In genomic region chr5:14057289-14057688, GRCh38 we compare ENCODE assay signal across 23 cellular contexts.
DNase-seq lines count a peak whose midpoint lies in the region; ATAC-seq, FAIRE-seq and TF ChIP-seq lines count a peak whose summit lies in the region.
"Had no signal": no experiment of that assay in that cellular context is flagged by ENCODE, and none has a peak within 500 bp of the region (broad histone marks: within the 10 kb centered on the region; RNA-seq: fewer than 3 reads in every experiment).

No MANE protein-coding gene starts in this region.

- no peaks in the 10 kb centered on the region for H3K9me1 ChIP-seq in K562 (ENCODE audit: control insufficient read depth, insufficient read depth, low read length)

- peaks cover 3% of the 10 kb centered on the region for H3K27me3 Mint-ChIP-seq in nephron (ENCODE audit: low read depth)
- H3K27me3 Mint-ChIP-seq: CD4-positive, alpha-beta memory T cell had no signal

- H3K9me2 ChIP-seq in GM23248 (ENCODE audit: insufficient read depth) (no peaks in the 10 kb centered on the region), MM.1S (replicated peaks; ENCODE audit: insufficient read depth, low read length) (no peaks in the 10 kb centered on the region), OCI-LY7 (ENCODE audit: insufficient read depth, low read length) (no peaks in the 10 kb centered on the region)

- H3K4me1 Mint-ChIP-seq in nephron: peaks cover 5% of the 10 kb centered on the region
- H3K4me1 Mint-ChIP-seq: CD4-positive, alpha-beta memory T cell had no signal

- H3K27me3 ChIP-seq in GM23248 (replicated peaks; ENCODE audit: insufficient read depth): no peaks in the 10 kb centered on the region
- H3K27me3 ChIP-seq in MM.1S (replicated peaks; ENCODE audit: insufficient read depth, low read length): no peaks in the 10 kb centered on the region
- no peaks in the 10 kb centered on the region; a peak in 1 of 5 replicates for H3K27me3 ChIP-seq in K562 (ENCODE audit: control insufficient read depth in 2 of 2, insufficient read depth in 2 of 2, low read length in 2 of 2)
- H3K27me3 ChIP-seq: MG63, SJCRH30 had no signal

- no peak overlapping the region for H3K4me3 ChIP-seq in GM23248
- no peak overlapping the region for H3K4me3 ChIP-seq in MM.1S (ENCODE audit: low read length)
- H3K4me3 ChIP-seq in K562: no peak overlapping the region
- no peak overlapping the region for H3K4me3 ChIP-seq in OCI-LY7 (ENCODE audit: low read depth, low read length, poor library complexity, severe bottlenecking)
- H3K4me3 ChIP-seq: MG63, SJCRH30 had no signal

- H3K4me2 ChIP-seq in GM23248 (ENCODE audit: unreplicated experiment): no peak overlapping the region
- H3K4me2 ChIP-seq in MM.1S (ENCODE audit: low read depth, low read length): no peak overlapping the region
- H3K4me2 ChIP-seq in K562 (ENCODE audit: insufficient read depth, low read length): no peak overlapping the region
- no peak overlapping the region for H3K4me2 ChIP-seq in OCI-LY7 (ENCODE audit: low read length)

- H4K20me1 ChIP-seq in GM23248 (ENCODE audit: insufficient read depth) (no peaks in the 10 kb centered on the region), MM.1S (ENCODE audit: insufficient read depth, low read length) (no peaks in the 10 kb centered on the region), K562 (replicated peaks; ENCODE audit: control insufficient read depth, insufficient read depth, low read length) (no peaks in the 10 kb centered on the region), OCI-LY7 (ENCODE audit: insufficient read depth, low read length) (no peaks in the 10 kb centered on the region)

- H3K4me1 ChIP-seq in GM23248 (ENCODE audit: insufficient read depth) (peaks cover 20% of the 10 kb centered on the region), MM.1S (ENCODE audit: low read length) (no peaks in the 10 kb centered on the region), K562 (replicated peaks in 1 of 2; ENCODE audit: control insufficient read depth in 2 of 2, insufficient read depth in 2 of 2, low read length in 2 of 2) (no peaks in the 10 kb centered on the region), OCI-LY7 (ENCODE audit: insufficient read depth, low read length, poor library complexity, severe bottlenecking) (no peaks in the 10 kb centered on the region)

- BruUV-seq in K562 (replicated peaks; lab: Mats Ljungman, UMichigan) (no TSS peak), OCI-LY7 (replicated peaks; lab: Mats Ljungman, UMichigan) (no TSS peak)

- H3K4me3 Mint-ChIP-seq in nephron: no peak overlapping the region
- H3K4me3 Mint-ChIP-seq: CD4-positive, alpha-beta memory T cell had no signal

- intact Hi-C loops in K562 (cut with micrococcal nuclease) (no loop called here), OCI-LY7 (cut with micrococcal nuclease; ENCODE audit: unreplicated experiment) (no loop called here)

- TF ChIP-seq EP300 in K562 (IDR thresholded peaks at IDR 0.05; ENCODE audit: low read length): no peak

- peak overlapping the region in 2 of 3 experiments; percentile 20 to 27 for H3K27ac Mint-ChIP-seq in nephron
- H3K27ac Mint-ChIP-seq: CD4-positive, alpha-beta memory T cell had no signal

- TF ChIP-seq RAD21 in K562 (CRISPR knock-in tag; conservative IDR thresholded peaks at IDR 0.05 in 1 of 2, IDR thresholded peaks at IDR 0.05 in 1 of 2): no peak

- H3K36me3 ChIP-seq in GM23248 (ENCODE audit: low read depth) (no peaks in the 10 kb centered on the region), MM.1S (replicated peaks; ENCODE audit: insufficient read depth, low read length) (no peaks in the 10 kb centered on the region), K562 (ENCODE audit: control insufficient read depth, insufficient read depth, low read length) (no peaks in the 10 kb centered on the region), OCI-LY7 (ENCODE audit: insufficient read depth, low read length) (no peaks in the 10 kb centered on the region)
- H3K36me3 ChIP-seq: MG63, SJCRH30 had no signal

- peaks cover 2% of the 10 kb centered on the region for H3K9me3 Mint-ChIP-seq in nephron

- peaks cover 22% of the 10 kb centered on the region for H3F3A ChIP-seq in GM23248 (ENCODE audit: insufficient read depth)
- no peaks in the 10 kb centered on the region for H3F3A ChIP-seq in MM.1S (ENCODE audit: insufficient read depth, low read length)

- CTCF ChIA-PET in K562 (lab: Yijun Ruan, JAX; ENCODE audit: low intra/inter-chr PET ratio) (no interaction called here), OCI-LY7 (lab: Charles Lee; ENCODE audit: unreplicated experiment) (no interaction called here)

- H3K27ac ChIP-seq in GM23248: no peak overlapping the region
- H3K27ac ChIP-seq in MM.1S (ENCODE audit: low read length): no peak overlapping the region
- no peak overlapping the region for H3K27ac ChIP-seq in K562 (ENCODE audit: extremely low read depth, low read depth, low read length)
- H3K27ac ChIP-seq in OCI-LY7 (ENCODE audit: low read depth, low read length, poor library complexity, severe bottlenecking): no peak overlapping the region
- H3K27ac ChIP-seq: SJCRH30 had no signal

- no peak for TF ChIP-seq POLR2A in K562 (conservative IDR thresholded peaks at IDR 0.05)

- POLR2A ChIA-PET in K562 (lab: Yijun Ruan, JAX) (no interaction called here), OCI-LY7 (lab: Charles Lee) (no interaction called here)

- peak; percentile 24 for DNase-seq in GM23248
- DNase-seq in MM.1S: peak; percentile 67
- DNase-seq in K562 (ENCODE audit: extremely low read depth in 1 of 4, low spot score in 3 of 4): no peak
- no peak for DNase-seq in GM10266 (ENCODE audit: extremely low spot score)
- no peak for DNase-seq in OCI-LY7 (ENCODE audit: low spot score)
- DNase-seq: C1 segment of cervical spinal cord; CD4-positive, alpha-beta memory T cell; COR-L47; DMS53; KG1; MG63; NCI-H2029; NCI-H2227 treated with DMSO at 0.1 percent for 48 hours; NCI-H526 treated with DMSO at 0.1 percent for 48 hours; OCI-M1; SJCRH30; T-helper 1 cell had no signal

- no peak overlapping the region; the same call in 1 of the 2 replicates for H2AFZ ChIP-seq in GM23248
- H2AFZ ChIP-seq in MM.1S (ENCODE audit: low read length): no peak overlapping the region
- no peak overlapping the region for H2AFZ ChIP-seq in K562 (ENCODE audit: low read depth, low read length)
- no peak overlapping the region for H2AFZ ChIP-seq in OCI-LY7 (ENCODE audit: low read length)

- H3K9ac ChIP-seq in GM23248: no peak overlapping the region
- no peak overlapping the region for H3K9ac ChIP-seq in MM.1S (ENCODE audit: low read length)
- no peak overlapping the region for H3K9ac ChIP-seq in K562 (ENCODE audit: insufficient read depth in 1 of 2, low read depth in 2 of 2, low read length in 2 of 2)

- 63 to 64% methylated on average over 7 of the region's 7 CpGs for WGBS in GM23248 (ENCODE audit: low coverage in 1 of 2, low lambda C conversion rate in 2 of 2, missing lambda C conversion rate in 2 of 2), 2 experiments
- WGBS in K562 (ENCODE audit: insufficient coverage, low coverage, missing lambda C conversion rate): 7% methylated on average over 7 of the region's 7 CpGs

- TF ChIP-seq CTCF in MM.1S (IDR thresholded peaks at IDR 0.05; ENCODE audit: low read length): no peak
- no peak for TF ChIP-seq CTCF in K562 (IDR thresholded peaks at IDR 0.05 in 2 of 3, conservative IDR thresholded peaks at IDR 0.05 in 1 of 3; ENCODE audit: insufficient read depth in 2 of 3, low read depth in 1 of 3, low read length in 3 of 3)
- no peak for TF ChIP-seq CTCF in nephron (IDR thresholded peaks at IDR 0.05; ENCODE audit: unreplicated experiment in 3 of 3)
- no peak for TF ChIP-seq CTCF in GM10266 (IDR thresholded peaks at IDR 0.05; ENCODE audit: control insufficient read depth, insufficient read depth, low read depth, missing control alignments)
- no peak for TF ChIP-seq CTCF in OCI-LY7 (conservative IDR thresholded peaks at IDR 0.05; ENCODE audit: low read length)

- in situ Hi-C loops in GM23248 (cut with MboI) (no loop called here), K562 (cut with MboI) (no loop called here)

- no peaks in the 10 kb centered on the region for H3K9me3 ChIP-seq in GM23248 (ENCODE audit: low read depth)
- no peaks in the 10 kb centered on the region for H3K9me3 ChIP-seq in MM.1S (replicated peaks; ENCODE audit: insufficient read depth, low read length)
- H3K9me3 ChIP-seq in K562 (replicated peaks; ENCODE audit: control insufficient read depth, insufficient read depth, low read depth, low read length): no peaks in the 10 kb centered on the region
- no peaks in the 10 kb centered on the region for H3K9me3 ChIP-seq in OCI-LY7 (ENCODE audit: low read length)
- H3K9me3 ChIP-seq: SJCRH30 had no signal

- ATAC-seq in K562: no peak
- no peak for ATAC-seq in GM19023 (IDR thresholded peaks at IDR 0.05; ENCODE audit: unreplicated experiment)
- ATAC-seq: HepG2, Right ventricle myocardium inferior had no signal

- no peak for FAIRE-seq in K562 (lab: Jason Lieb, UNC)
- FAIRE-seq: A204.1, H54, HepG2 had no signal

- no peaks in the 10 kb centered on the region for H3K36me3 Mint-ChIP-seq in nephron (ENCODE audit: low read depth)
- H3K36me3 Mint-ChIP-seq: CD4-positive, alpha-beta memory T cell had no signal

- H3K79me2 ChIP-seq in GM23248 (ENCODE audit: insufficient read depth): no peaks in the 10 kb centered on the region
- no peaks in the 10 kb centered on the region for H3K79me2 ChIP-seq in MM.1S (ENCODE audit: low read length)
- no peaks in the 10 kb centered on the region for H3K79me2 ChIP-seq in K562 (ENCODE audit: control insufficient read depth, insufficient read depth, low read length)
- H3K79me2 ChIP-seq in OCI-LY7 (ENCODE audit: insufficient read depth, low read depth, low read length): no peaks in the 10 kb centered on the region

TF ChIP-seq in K562, 482 proteins besides CTCF, POLR2A, EP300 and RAD21:
- TF ChIP-seq, protein P1, sequence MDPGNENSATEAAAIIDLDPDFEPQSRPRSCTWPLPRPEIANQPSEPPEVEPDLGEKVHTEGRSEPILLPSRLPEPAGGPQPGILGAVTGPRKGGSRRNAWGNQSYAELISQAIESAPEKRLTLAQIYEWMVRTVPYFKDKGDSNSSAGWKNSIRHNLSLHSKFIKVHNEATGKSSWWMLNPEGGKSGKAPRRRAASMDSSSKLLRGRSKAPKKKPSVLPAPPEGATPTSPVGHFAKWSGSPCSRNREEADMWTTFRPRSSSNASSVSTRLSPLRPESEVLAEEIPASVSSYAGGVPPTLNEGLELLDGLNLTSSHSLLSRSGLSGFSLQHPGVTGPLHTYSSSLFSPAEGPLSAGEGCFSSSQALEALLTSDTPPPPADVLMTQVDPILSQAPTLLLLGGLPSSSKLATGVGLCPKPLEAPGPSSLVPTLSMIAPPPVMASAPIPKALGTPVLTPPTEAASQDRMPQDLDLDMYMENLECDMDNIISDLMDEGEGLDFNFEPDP (CRISPR knock-in tag; IDR thresholded peaks at IDR 0.05): no peak
- peak; percentile 71 for TF ChIP-seq NFIC (IDR thresholded peaks at IDR 0.05)
- TF ChIP-seq SMC3 (conservative IDR thresholded peaks at IDR 0.05; ENCODE audit: insufficient read depth, low read depth, low read length): no peak
- TF ChIP-seq MECOM (CRISPR knock-in tag; IDR thresholded peaks at IDR 0.05): no peak
- peak; percentile 47; the same call in 1 of the 2 replicates for TF ChIP-seq ESRRA (IDR thresholded peaks at IDR 0.05; ENCODE audit: borderline replicate concordance, low read depth)

Comparison
In these comparisons a context has a peak if more than half of its experiments do, and no peak if none do; other contexts are left out.
1. DNase-seq: peak in GM23248 (single experiment) and MM.1S (single experiment); none in K562 (0 of 4), GM10266 (single experiment) and OCI-LY7 (single experiment).